ENCODE assay signal across 1 cellular context in the genomic region with DNA sequence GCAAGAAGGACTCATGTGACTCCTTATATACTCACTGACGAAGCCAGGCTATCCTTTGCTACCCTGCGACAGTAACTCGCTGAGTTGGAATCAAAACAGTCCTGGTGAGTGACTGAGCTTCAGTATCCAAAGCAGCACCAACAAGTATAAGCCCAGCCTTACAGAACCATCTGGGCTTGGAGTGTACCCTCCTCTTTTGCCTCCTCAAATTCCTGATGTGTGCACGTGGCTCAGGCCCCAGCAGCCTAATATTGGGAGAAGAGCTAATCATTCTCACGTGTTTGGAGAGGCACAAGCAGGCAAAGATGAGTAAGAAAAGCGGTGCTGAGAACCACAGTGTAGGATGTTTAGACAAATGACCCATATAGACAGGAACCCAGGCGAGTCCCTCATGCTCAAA.
A peak's percentile ranks its signal among the peaks of the same experiment; 100 is the strongest.
TF ChIP-seq lines count a peak whose summit lies in the region.

No MANE protein-coding gene starts in this region.

TF ChIP-seq in HEK293, 187 proteins besides CTCF, POLR2A, EP300 and RAD21:
- TF ChIP-seq ZNF174 (tag by site-specific recombination; IDR thresholded peaks at IDR 0.05), result no peak
- no peak for TF ChIP-seq HOXD13 (CRISPR knock-in tag; IDR thresholded peaks at IDR 0.05; ENCODE audit: borderline replicate concordance)
- TF ChIP-seq ZNF23 (tag by site-specific recombination; IDR thresholded peaks at IDR 0.05; ENCODE audit: borderline replicate concordance), result no peak
- TF ChIP-seq, protein P1, sequence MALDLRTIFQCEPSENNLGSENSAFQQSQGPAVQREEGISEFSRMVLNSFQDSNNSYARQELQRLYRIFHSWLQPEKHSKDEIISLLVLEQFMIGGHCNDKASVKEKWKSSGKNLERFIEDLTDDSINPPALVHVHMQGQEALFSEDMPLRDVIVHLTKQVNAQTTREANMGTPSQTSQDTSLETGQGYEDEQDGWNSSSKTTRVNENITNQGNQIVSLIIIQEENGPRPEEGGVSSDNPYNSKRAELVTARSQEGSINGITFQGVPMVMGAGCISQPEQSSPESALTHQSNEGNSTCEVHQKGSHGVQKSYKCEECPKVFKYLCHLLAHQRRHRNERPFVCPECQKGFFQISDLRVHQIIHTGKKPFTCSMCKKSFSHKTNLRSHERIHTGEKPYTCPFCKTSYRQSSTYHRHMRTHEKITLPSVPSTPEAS (tag by site-specific recombination; IDR thresholded peaks at IDR 0.05), result no peak
- TF ChIP-seq ZNF274 (IDR thresholded peaks at IDR 0.05; ENCODE audit: low read length), result no peak
- TF ChIP-seq ZNF274 (tag by site-specific recombination; IDR thresholded peaks at IDR 0.05; ENCODE audit: borderline replicate concordance), result no peak
- no peak for TF ChIP-seq ZIC2 (tag by site-specific recombination; IDR thresholded peaks at IDR 0.05)
- TF ChIP-seq HOXC10 (CRISPR knock-in tag; IDR thresholded peaks at IDR 0.05), result no peak
- TF ChIP-seq ZNF600 (tag by site-specific recombination; IDR thresholded peaks at IDR 0.05), result 0 out of 2 replicates have a peak, but pooled peaks have one; percentile 30
